16 cellular contexts compared by ENCODE assay signal in genomic region chr7:85828654-85829053, GRCh38.
DNase-seq lines count a peak whose midpoint lies in the region; ATAC-seq lines count a peak whose summit lies in the region.
"Had no signal": no experiment of that assay in that cellular context is flagged by ENCODE, and none has a peak within 500 bp of the region (broad histone marks: within the 10 kb centered on the region; RNA-seq: fewer than 3 reads in every experiment).

No MANE protein-coding gene starts in this region.

- no peaks in the 10 kb centered on the region for H3K27me3 Mint-ChIP-seq in activated naive CD8-positive, alpha-beta T cell treated with anti-CD3 and anti-CD28 coated beads, Interleukin-2, amount 50 U/mL, for 24 hours
- H3K27me3 Mint-ChIP-seq: CD8-positive, alpha-beta memory T cell; IgD-negative memory B cell had no signal

- H3K4me3 Mint-ChIP-seq in activated naive CD8-positive, alpha-beta T cell treated with anti-CD3 and anti-CD28 coated beads, Interleukin-2, amount 50 U/mL, for 24 hours: no peak overlapping the region
- H3K4me3 Mint-ChIP-seq: CD8-positive, alpha-beta memory T cell; IgD-negative memory B cell had no signal

- no peaks in the 10 kb centered on the region for H3K4me1 Mint-ChIP-seq in activated naive CD8-positive, alpha-beta T cell treated with anti-CD3 and anti-CD28 coated beads, Interleukin-2, amount 50 U/mL, for 24 hours
- H3K4me1 Mint-ChIP-seq: CD8-positive, alpha-beta memory T cell; IgD-negative memory B cell had no signal

- no peak for ATAC-seq in activated naive CD8-positive, alpha-beta T cell treated with anti-CD3 and anti-CD28 coated beads, Interleukin-2, amount 50 U/mL, for 24 hours

- H3K36me3 Mint-ChIP-seq in activated naive CD8-positive, alpha-beta T cell treated with anti-CD3 and anti-CD28 coated beads, Interleukin-2, amount 50 U/mL, for 24 hours (ENCODE audit: low read depth): no peaks in the 10 kb centered on the region
- H3K36me3 Mint-ChIP-seq: CD8-positive, alpha-beta memory T cell; IgD-negative memory B cell had no signal

- DNase-seq in NCI-H526 (lab: John Stamatoyannopoulos, UW) (peak; percentile 17 to 25), NCI-H526 treated with DMSO at 0.1 percent for 48 hours (lab: John Stamatoyannopoulos, UW) (no peak), RPMI7951 (ENCODE audit: low read depth) (peak; percentile 5), iris pigment epithelial cell (ENCODE audit: low read depth) (peak; percentile 27), NCI-H2081 treated with DMSO at 0.1 percent for 48 hours (lab: John Stamatoyannopoulos, UW) (no peak), COLO668 (lab: John Stamatoyannopoulos, UW; ENCODE audit: unreplicated experiment) (no peak), inferior parietal cortex (ENCODE audit: extremely low spot score) (no peak)
- DNase-seq in activated naive CD8-positive, alpha-beta T cell treated with anti-CD3 and anti-CD28 coated beads, Interleukin-2, amount 50 U/mL, for 24 hours: no peak
- DNase-seq: CD8-positive, alpha-beta memory T cell; Kasumi-1; NCI-H1105; NCI-H1694; NCI-H2107; NCI-H2227 treated with DMSO at 0.1 percent for 48 hours; NCI-H524 treated with DMSO at 0.1 percent for 48 hours had no signal

- no peaks in the 10 kb centered on the region for H3K9me3 Mint-ChIP-seq in activated naive CD8-positive, alpha-beta T cell treated with anti-CD3 and anti-CD28 coated beads, Interleukin-2, amount 50 U/mL, for 24 hours

- no peak overlapping the region for H3K27ac Mint-ChIP-seq in activated naive CD8-positive, alpha-beta T cell treated with anti-CD3 and anti-CD28 coated beads, Interleukin-2, amount 50 U/mL, for 24 hours
- H3K27ac Mint-ChIP-seq: CD8-positive, alpha-beta memory T cell; IgD-negative memory B cell had no signal

Comparison
In these comparisons a context has a peak if more than half of its experiments do, and no peak if none do; other contexts are left out.
1. DNase-seq: peak in NCI-H526 (2 of 2), RPMI7951 (single experiment) and iris pigment epithelial cell (single experiment); none in NCI-H526 treated with DMSO at 0.1 percent for 48 hours (single experiment), activated naive CD8-positive, alpha-beta T cell treated with anti-CD3 and anti-CD28 coated beads, Interleukin-2, amount 50 U/mL, for 24 hours (single experiment), NCI-H2081 treated with DMSO at 0.1 percent for 48 hours (single experiment), COLO668 (single experiment) and inferior parietal cortex (single experiment).